ENCODE assay signal across 19 cellular contexts in the genomic region with DNA sequence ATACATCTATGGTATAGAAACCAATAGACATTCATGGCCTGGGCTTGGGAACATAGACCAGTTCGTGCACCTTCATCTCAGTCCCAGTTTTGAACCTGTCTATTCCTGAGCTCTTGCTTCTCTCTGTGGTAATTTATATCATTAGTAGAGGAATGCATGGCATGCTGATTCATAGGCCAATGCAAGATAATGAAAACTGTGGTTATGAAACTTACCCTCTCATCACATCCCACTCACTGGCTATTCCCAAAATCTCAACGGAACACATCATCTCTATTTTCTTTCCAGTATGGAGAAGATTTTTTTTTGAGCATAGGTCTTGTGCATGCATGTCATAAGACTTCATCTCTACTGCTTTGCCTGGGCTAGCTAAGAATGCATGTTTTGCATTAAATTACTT.
DNase-seq lines count a peak whose midpoint lies in the region; ATAC-seq and TF ChIP-seq lines count a peak whose summit lies in the region.
"Had no signal": no experiment of that assay in that cellular context is flagged by ENCODE, and none has a peak within 500 bp of the region (broad histone marks: within the 10 kb centered on the region; RNA-seq: fewer than 3 reads in every experiment).

No MANE protein-coding gene starts in this region.

- ATAC-seq in HG02571 (IDR thresholded peaks at IDR 0.05; ENCODE audit: unreplicated experiment) (no peak), HG02840 (IDR thresholded peaks at IDR 0.05; ENCODE audit: low FRiP score, unreplicated experiment) (no peak)

- H3K27ac ChIP-seq in brain microvascular endothelial cell = no peak overlapping the region
- H3K27ac ChIP-seq: esophagus squamous epithelium, parathyroid adenoma, SJSA1, upper lobe of left lung had no signal

- in situ Hi-C loops in brain microvascular endothelial cell (cut with HindIII; ENCODE audit: low pct_ligation_motif_present, low sequenced_read_pairs) = no loop called here

- no peaks in the 10 kb centered on the region for H3K27me3 ChIP-seq in brain microvascular endothelial cell (replicated peaks)
- H3K27me3 ChIP-seq: esophagus squamous epithelium, SJSA1, upper lobe of left lung had no signal

- DNase-seq in AG08395 (ENCODE audit: low spot score) (peak; percentile 76), HCEC 1CT (peak; percentile 58), brain microvascular endothelial cell (peak; percentile 56), kidney glomerular epithelial cell (lab: John Stamatoyannopoulos, UW) (peak; percentile 49)
- no peak for DNase-seq in stimulated activated naive CD4-positive, alpha-beta T cell treated with Interleukin-2 at 50 U/mL for 16 hours (lab: John Stamatoyannopoulos, UW)
- no peak for DNase-seq in effector CD8-positive, alpha-beta T cell (lab: John Stamatoyannopoulos, UW)
- DNase-seq: activated CD4-positive, alpha-beta T cell treated with anti-CD3 and anti-CD28 coated beads, Interleukin-2, amount 10 ng/mL, durations not matched to agents 24 days and 14 days; activated CD8-positive, alpha-beta memory T cell treated with anti-CD3 and anti-CD28 coated beads, Interleukin-2, amount 50 U/mL, for 48 hours; esophagus squamous epithelium; H9; MM.1S; NCI-H187 treated with DMSO at 0.1 percent for 48 hours; NCI-H510A; stimulated activated CD4-positive, alpha-beta T cell treated with anti-CD3 and anti-CD28 coated beads, Interleukin-12 subunit alpha, Interleukin-12 subunit beta, amount 100 ng/mL, for 4 hours; upper lobe of left lung had no signal

- TF ChIP-seq CTCF in brain microvascular endothelial cell (IDR thresholded peaks at IDR 0.05; ENCODE audit: low read depth, low read length, missing control alignments) = no peak

- no peaks in the 10 kb centered on the region for H3K36me3 ChIP-seq in brain microvascular endothelial cell (replicated peaks)
- H3K36me3 ChIP-seq: esophagus squamous epithelium, SJSA1, upper lobe of left lung had no signal

- H3K4me3 ChIP-seq in brain microvascular endothelial cell (ENCODE audit: low read depth, low read length) = no peak overlapping the region
- H3K4me3 ChIP-seq: esophagus squamous epithelium, SJSA1, upper lobe of left lung had no signal

Comparison
In these comparisons a context has a peak if more than half of its experiments do, and no peak if none do; other contexts are left out.
1. DNase-seq: peak in AG08395 (single experiment), HCEC 1CT (single experiment), brain microvascular endothelial cell (single experiment) and kidney glomerular epithelial cell (single experiment); none in stimulated activated naive CD4-positive, alpha-beta T cell treated with Interleukin-2 at 50 U/mL for 16 hours (single experiment) and effector CD8-positive, alpha-beta T cell (single experiment).